In genomic region chr1:182395911-182396310, GRCh38 we compare ENCODE assay signal across 31 cellular contexts. TPM values are rescaled to one million over a fixed set of nuclear protein-coding genes. Genes with fewer than 3 reads are reported as not detected.
DNase-seq lines count a peak whose midpoint lies in the region; ATAC-seq and TF ChIP-seq lines count a peak whose summit lies in the region.
"Had no signal": no experiment of that assay in that cellular context is flagged by ENCODE, and none has a peak within 500 bp of the region (broad histone marks: within the 10 kb centered on the region; RNA-seq: fewer than 3 reads in every experiment).

No MANE protein-coding gene starts in this region.

- H3K36me3 Mint-ChIP-seq in endodermal cell (ENCODE audit: low read depth) = peaks cover 2% of the 10 kb centered on the region
- H3K36me3 Mint-ChIP-seq: immature natural killer cell had no signal

- no peaks in the 10 kb centered on the region for H3K27me3 Mint-ChIP-seq in endodermal cell (ENCODE audit: insufficient read depth)

- H3K4me1 ChIP-seq in left ventricle myocardium inferior (peaks cover 58% of the 10 kb centered on the region), endodermal cell (ENCODE audit: control insufficient read depth, insufficient read depth, low read length) (peaks cover 6% of the 10 kb centered on the region), gastrocnemius medialis (peaks cover 28 to 30% of the 10 kb centered on the region in 2 donors), vagina (peaks cover 26% of the 10 kb centered on the region)

- DNase-seq in left ventricle myocardium inferior = no peak
- DNase-seq in cardiac septum (ENCODE audit: low spot score) = no peak
- peak; percentile 13 for DNase-seq in endodermal cell
- no peak for DNase-seq in gastrocnemius medialis
- DNase-seq in vagina (ENCODE audit: extremely low spot score in 2 of 2) = no peak
- DNase-seq in NK-92 treated with Interleukin-12 subunit alpha and Interleukin-12 subunit beta, amount 100 ng/mL, for 24 hours (lab: John Stamatoyannopoulos, UW) = no peak
- no peak for DNase-seq in NCI-H2081 treated with DMSO at 0.1 percent for 48 hours (lab: John Stamatoyannopoulos, UW)
- no peak for DNase-seq in left cardiac atrium
- DNase-seq: 8988T; activated CD4-positive, alpha-beta T cell treated with anti-CD3 and anti-CD28 coated beads for 36 hours; activated CD8-positive, alpha-beta T cell treated with anti-CD3 and anti-CD28 coated beads for 36 hours; activated naive CD4-positive, alpha-beta T cell treated with anti-CD3 and anti-CD28 coated beads, Interleukin-2, amount 10 ng/mL, durations not matched to agents 7 days and 5 days; body of pancreas; GOT3; Karpas-422; left colon; NCI-H226; stimulated activated CD4-positive, alpha-beta T cell treated with anti-CD3 and anti-CD28 coated beads, Interleukin-12 subunit alpha, Interleukin-12 subunit beta, amount 100 ng/mL, for 4 hours; upper lobe of right lung had no signal

- in situ Hi-C loops in gastrocnemius medialis (cut with MboI; ENCODE audit: low sequenced_read_pairs in 4 of 4) = loop anchor here in 3 of 4 donors (5.0 kb wide), 2 partner anchors 254 to 309 kb away; no protein-coding TSS in a partner anchor

- H3K9ac ChIP-seq in endodermal cell (ENCODE audit: extremely low read depth, low read length, poor library complexity, severe bottlenecking) = no peak overlapping the region

- H3K9me3 ChIP-seq in left ventricle myocardium inferior (replicated peaks) = no peaks in the 10 kb centered on the region
- no peaks in the 10 kb centered on the region for H3K9me3 ChIP-seq in endodermal cell (ENCODE audit: control insufficient read depth, low read length)
- H3K9me3 ChIP-seq in gastrocnemius medialis = no peaks in the 10 kb centered on the region
- H3K9me3 ChIP-seq in vagina = no peaks in the 10 kb centered on the region
- H3K9me3 ChIP-seq: body of pancreas, Caco-2, SJSA1, upper lobe of right lung had no signal

- intact Hi-C loops in left ventricle myocardium inferior (cut with micrococcal nuclease) = loop anchor here (2.0 to 5.0 kb wide), 2 partner anchors 253 to 309 kb away; no protein-coding TSS in a partner anchor
- intact Hi-C loops in cardiac septum (cut with DNase I) = loop anchor here (1.0 kb wide), 2 partner anchors 253 to 311 kb away; no protein-coding TSS in a partner anchor
- intact Hi-C loops in gastrocnemius medialis (cut with DNase I; ENCODE audit: low total_unique reads) = loop anchor here (1.0 to 10.0 kb wide), 5 partner anchors 79 to 311 kb away; no protein-coding TSS in a partner anchor
- intact Hi-C loops in vagina (cut with DNase I) = loop anchor here (5.0 to 10.0 kb wide), 2 partner anchors 101 to 314 kb away; no protein-coding TSS in a partner anchor
- intact Hi-C loops in left cardiac atrium (cut with DNase I) = loop anchor here (1.0 to 10.0 kb wide), 5 partner anchors 94 to 312 kb away; no protein-coding TSS in a partner anchor

- WGBS in endodermal cell (ENCODE audit: insufficient coverage in 1 of 2, insufficient read length in 1 of 2), 2 experiments = 83 to 88% methylated on average over 3 of the region's 3 CpGs

- TF ChIP-seq POLR2A in gastrocnemius medialis (IDR thresholded peaks at IDR 0.05) (no peak), vagina (IDR thresholded peaks at IDR 0.05) (no peak)

- H3K4me1 Mint-ChIP-seq in endodermal cell = peaks cover 32% of the 10 kb centered on the region

- H3K27me3 ChIP-seq in left ventricle myocardium inferior (ENCODE audit: low read depth) = no peaks in the 10 kb centered on the region
- H3K27me3 ChIP-seq in endodermal cell (ENCODE audit: control insufficient read depth, insufficient read depth, low read length, poor library complexity, severe bottlenecking) = no peaks in the 10 kb centered on the region
- no peaks in the 10 kb centered on the region for H3K27me3 ChIP-seq in gastrocnemius medialis
- H3K27me3 ChIP-seq in vagina = no peaks in the 10 kb centered on the region
- H3K27me3 ChIP-seq: body of pancreas, SJSA1, upper lobe of right lung had no signal

- ATAC-seq in gastrocnemius medialis (no peak), left cardiac atrium (no peak)

- H3K36me3 ChIP-seq in left ventricle myocardium inferior (no peaks in the 10 kb centered on the region), endodermal cell (ENCODE audit: control insufficient read depth, insufficient read depth, low read length) (no peaks in the 10 kb centered on the region), gastrocnemius medialis (peaks cover 3 to 5% of the 10 kb centered on the region in 2 donors), vagina (no peaks in the 10 kb centered on the region)
- H3K36me3 ChIP-seq: upper lobe of right lung had no signal

- H3K27ac ChIP-seq in left ventricle myocardium inferior (replicated peaks) (peak overlapping the region; percentile 97), endodermal cell (ENCODE audit: low read depth, low read length) (no peak overlapping the region), gastrocnemius medialis (peak overlapping the region; percentile 57 to 73 (median 72)), vagina (peak overlapping the region; percentile 70)
- H3K27ac ChIP-seq: SJSA1, VCaP had no signal

- H3K4me3 Mint-ChIP-seq in endodermal cell = no peak overlapping the region
- H3K4me3 Mint-ChIP-seq: activated CD4-positive, alpha-beta T cell treated with anti-CD3 and anti-CD28 coated beads for 36 hours; activated CD8-positive, alpha-beta T cell treated with anti-CD3 and anti-CD28 coated beads for 36 hours; activated naive CD4-positive, alpha-beta T cell treated with anti-CD3 and anti-CD28 coated beads, Interleukin-2, amount 10 ng/mL, durations not matched to agents 7 days and 5 days had no signal

- no peak overlapping the region for H3K27ac Mint-ChIP-seq in endodermal cell
- H3K27ac Mint-ChIP-seq: activated CD4-positive, alpha-beta T cell treated with anti-CD3 and anti-CD28 coated beads for 36 hours; activated CD8-positive, alpha-beta T cell treated with anti-CD3 and anti-CD28 coated beads for 36 hours; activated naive CD4-positive, alpha-beta T cell treated with anti-CD3 and anti-CD28 coated beads, Interleukin-2, amount 10 ng/mL, durations not matched to agents 7 days and 5 days had no signal

- H3K4me3 ChIP-seq in left ventricle myocardium inferior (no peak overlapping the region), endodermal cell (ENCODE audit: low read length) (no peak overlapping the region), gastrocnemius medialis (no peak overlapping the region), vagina (no peak overlapping the region)
- H3K4me3 ChIP-seq: body of pancreas, SJSA1, upper lobe of right lung had no signal

- TF ChIP-seq CTCF in left ventricle myocardium inferior (IDR thresholded peaks at IDR 0.05; ENCODE audit: borderline replicate concordance) (no peak), endodermal cell (conservative IDR thresholded peaks at IDR 0.05) (no peak), gastrocnemius medialis (IDR thresholded peaks at IDR 0.05 in 4 of 5, conservative IDR thresholded peaks at IDR 0.05 in 1 of 5) (no peak), vagina (IDR thresholded peaks at IDR 0.05) (no peak)

- no peaks in the 10 kb centered on the region for H3K9me3 Mint-ChIP-seq in endodermal cell
- H3K9me3 Mint-ChIP-seq: activated CD8-positive, alpha-beta T cell treated with anti-CD3 and anti-CD28 coated beads for 36 hours; activated naive CD4-positive, alpha-beta T cell treated with anti-CD3 and anti-CD28 coated beads, Interleukin-2, amount 10 ng/mL, durations not matched to agents 7 days and 5 days; immature natural killer cell had no signal

RNA-seq across cellular contexts. Expression of gene GLUL, which starts 4.3 kb away (rescaled TPM):
- total RNA-seq in left ventricle myocardium inferior (368 TPM), cardiac septum (231 TPM), endodermal cell (100 to 1,000 TPM; 529 to 553 TPM), gastrocnemius medialis (over 10,000 TPM in 2 of 4 donors, 1,000 to 10,000 TPM in 2; 4,746 to 22,010 (median 11,052) TPM), vagina (2,462 TPM), left cardiac atrium (100 to 1,000 TPM; 462 to 760 TPM)
- 291 TPM for polyA plus RNA-seq in endodermal cell (2013, experiment 1 of 2)
- 248 TPM for polyA plus RNA-seq in endodermal cell (2013, experiment 2 of 2)

RNA-seq across cellular contexts. Expression of gene TEDDM1, which starts 4.6 kb away (rescaled TPM):
- not detected for total RNA-seq in left ventricle myocardium inferior
- total RNA-seq in cardiac septum = not detected
- not detected for total RNA-seq in endodermal cell
- not detected for polyA plus RNA-seq in endodermal cell (2013, experiment 1 of 2)
- polyA plus RNA-seq in endodermal cell (2013, experiment 2 of 2) = not detected
- not detected for total RNA-seq in gastrocnemius medialis
- not detected for total RNA-seq in vagina
- total RNA-seq in left cardiac atrium = not detected
- total RNA-seq: activated CD4-positive, alpha-beta T cell treated with anti-CD3 and anti-CD28 coated beads for 36 hours; activated CD8-positive, alpha-beta T cell treated with anti-CD3 and anti-CD28 coated beads for 36 hours; body of pancreas; Caco-2; chondrocyte; endothelial cell of umbilical vein; glomerular endothelial cell; HepG2; left colon; myocyte; posterior vena cava; RPMI7951; sciatic nerve; SJSA1; upper lobe of right lung had no signal
- polyA plus RNA-seq: endothelial cell of umbilical vein, HepG2 had no signal

RNA-seq across cellular contexts. Expression of gene RGSL1, which starts 54.0 kb away (rescaled TPM):
- total RNA-seq in left ventricle myocardium inferior (not detected), cardiac septum (not detected), endodermal cell (not detected), gastrocnemius medialis (not detected), vagina (not detected), left cardiac atrium (not detected)
- not detected for polyA plus RNA-seq in endodermal cell (2013, experiment 1 of 2)
- not detected for polyA plus RNA-seq in endodermal cell (2013, experiment 2 of 2)
- total RNA-seq: activated CD4-positive, alpha-beta T cell treated with anti-CD3 and anti-CD28 coated beads for 36 hours; activated CD8-positive, alpha-beta T cell treated with anti-CD3 and anti-CD28 coated beads for 36 hours; body of pancreas; Caco-2; chondrocyte; endothelial cell of umbilical vein; glomerular endothelial cell; HepG2; left colon; myocyte; posterior vena cava; RPMI7951; sciatic nerve; SJSA1; upper lobe of right lung had no signal
- polyA plus RNA-seq: endothelial cell of umbilical vein, HepG2, immature natural killer cell had no signal
